Comparison of ENCODE assay signal across 10 cellular contexts in the genomic region with DNA sequence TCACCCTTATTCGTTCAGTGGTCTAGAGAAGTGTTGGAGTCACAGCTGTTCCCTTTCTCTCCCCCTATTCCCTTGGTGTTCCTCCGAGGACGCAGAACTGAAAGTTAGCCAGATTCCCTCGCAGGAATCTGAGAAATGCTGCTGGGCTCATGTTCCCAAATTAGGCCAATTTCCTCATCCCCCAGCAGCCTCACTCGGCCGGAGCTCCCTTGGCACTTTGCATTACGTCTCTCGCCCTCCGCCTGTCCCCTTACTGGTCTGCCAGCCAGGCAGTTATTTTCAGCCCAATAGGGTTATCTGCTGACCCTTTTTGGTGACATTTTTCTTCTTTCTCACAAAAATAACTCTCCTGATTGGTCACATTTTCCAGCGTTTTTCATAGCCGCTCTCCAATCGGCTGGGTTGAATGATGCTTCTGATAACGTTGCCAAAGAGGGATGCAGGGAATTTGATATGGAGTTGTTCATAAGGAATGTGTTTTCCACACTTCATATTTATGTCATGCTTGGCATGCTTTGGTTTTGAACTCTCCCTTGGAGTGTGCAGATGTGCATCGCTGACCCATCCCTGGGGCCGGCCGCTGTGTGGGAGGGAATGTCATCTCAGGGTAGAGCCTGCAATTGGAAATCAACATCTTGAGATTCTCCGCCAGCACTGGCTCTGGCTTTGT. TPM values are rescaled to one million over a fixed set of nuclear protein-coding genes. Genes with fewer than 3 reads are reported as not detected.
DNase-seq lines count a peak whose midpoint lies in the region; ATAC-seq, FAIRE-seq and TF ChIP-seq lines count a peak whose summit lies in the region.
"Had no signal": no experiment of that assay in that cellular context is flagged by ENCODE, and none has a peak within 500 bp of the region (broad histone marks: within the 10 kb centered on the region; RNA-seq: fewer than 3 reads in every experiment).

No MANE protein-coding gene starts in this region.

- no peak for FAIRE-seq in GM19239 (lab: Jason Lieb, UNC)

- no peaks in the 10 kb centered on the region for H3K27me3 Mint-ChIP-seq in endodermal cell (ENCODE audit: insufficient read depth)

- no peak overlapping the region for H3K4me3 Mint-ChIP-seq in endodermal cell
- H3K4me3 Mint-ChIP-seq: activated T-helper 1 cell treated with anti-CD3 and anti-CD28 coated beads, Interleukin-12 subunit alpha, Interleukin-12 subunit beta, Interleukin-2, Interleukin-4 antibody, amounts not matched to agents 30 ng/mL and 10 ng/mL and 1 ng/mL, durations not matched to agents 14 hours and 24 hours and 36 hours had no signal

- peaks cover 15% of the 10 kb centered on the region for H3K4me1 Mint-ChIP-seq in endodermal cell

- H3K36me3 ChIP-seq in endodermal cell (ENCODE audit: control insufficient read depth, insufficient read depth, low read length) (peaks cover 48% of the 10 kb centered on the region), left lung (peaks cover 0 to 34% of the 10 kb centered on the region in 2 donors)

- peak; percentile 59 for ATAC-seq in left lung

- H3K27ac ChIP-seq in endodermal cell (ENCODE audit: low read depth, low read length) (no peak overlapping the region), left lung (peak overlapping the region; percentile 18 to 21)

- DNase-seq in AG09319 (ENCODE audit: extremely low read depth, low read depth) (peak; percentile 62), endodermal cell (peak; percentile 33), left lung (peak in 1 of 2 donors; percentile 47), skeletal muscle cell (ENCODE audit: low read depth) (peak; percentile 49), amniotic stem cell (lab: John Stamatoyannopoulos, UW) (no peak), GM19239 (ENCODE audit: insufficient read length, low spot score) (no peak), DMS53 (lab: John Stamatoyannopoulos, UW) (no peak), LoVo (ENCODE audit: low spot score) (no peak)
- DNase-seq: NCI-H187 had no signal

- H3K27me3 ChIP-seq in endodermal cell (ENCODE audit: control insufficient read depth, insufficient read depth, low read length, poor library complexity, severe bottlenecking) (no peaks in the 10 kb centered on the region), left lung (no peaks in the 10 kb centered on the region)

- no peak overlapping the region for H3K4me3 ChIP-seq in endodermal cell (ENCODE audit: low read length)
- H3K4me3 ChIP-seq in left lung: no peak overlapping the region
- no peak overlapping the region for H3K4me3 ChIP-seq in skeletal muscle cell (ENCODE audit: low read depth, low read length)

- peaks cover 14% of the 10 kb centered on the region for H3K4me1 ChIP-seq in endodermal cell (ENCODE audit: control insufficient read depth, insufficient read depth, low read length)
- H3K4me1 ChIP-seq in left lung: no peaks in the 10 kb centered on the region

- H3K9me3 ChIP-seq in endodermal cell (ENCODE audit: control insufficient read depth, low read length): no peaks in the 10 kb centered on the region
- no peaks in the 10 kb centered on the region for H3K9me3 ChIP-seq in left lung

- no peak overlapping the region for H3K9ac ChIP-seq in endodermal cell (ENCODE audit: extremely low read depth, low read length, poor library complexity, severe bottlenecking)

- H3K36me3 Mint-ChIP-seq in endodermal cell (ENCODE audit: low read depth): peaks cover 57% of the 10 kb centered on the region

- H3K9me3 Mint-ChIP-seq in endodermal cell: no peaks in the 10 kb centered on the region
- H3K9me3 Mint-ChIP-seq: activated T-helper 1 cell treated with anti-CD3 and anti-CD28 coated beads, Interleukin-12 subunit alpha, Interleukin-12 subunit beta, Interleukin-2, Interleukin-4 antibody, amounts not matched to agents 30 ng/mL and 10 ng/mL and 1 ng/mL, durations not matched to agents 14 hours and 24 hours and 36 hours had no signal

- WGBS in endodermal cell (ENCODE audit: insufficient coverage in 1 of 2, insufficient read length in 1 of 2), 2 experiments: 94% methylated on average over 13 to 17 of the region's 17 CpGs

- TF ChIP-seq CTCF in AG09319 (IDR thresholded peaks at IDR 0.05; ENCODE audit: low read depth, low read length) (no peak), endodermal cell (conservative IDR thresholded peaks at IDR 0.05) (no peak), left lung (IDR thresholded peaks at IDR 0.05) (no peak)

- intact Hi-C loops in left lung (cut with DNase I): no loop called here

- H3K27ac Mint-ChIP-seq in endodermal cell: no peak overlapping the region
- H3K27ac Mint-ChIP-seq: activated T-helper 1 cell treated with anti-CD3 and anti-CD28 coated beads, Interleukin-12 subunit alpha, Interleukin-12 subunit beta, Interleukin-2, Interleukin-4 antibody, amounts not matched to agents 30 ng/mL and 10 ng/mL and 1 ng/mL, durations not matched to agents 14 hours and 24 hours and 36 hours had no signal

RNA-seq across cellular contexts. Expression of gene IFT43, which starts 9.9 kb away (rescaled TPM):
- 10 to 100 TPM; 46.3 to 49.6 TPM for total RNA-seq in endodermal cell
- polyA plus RNA-seq in endodermal cell (2013, experiment 1 of 2): 44.4 TPM
- polyA plus RNA-seq in endodermal cell (2013, experiment 2 of 2): 41.4 TPM
- 10 to 100 TPM; 23.1 to 26.5 TPM for total RNA-seq in left lung

RNA-seq across cellular contexts. Expression of gene TGFB3, which starts 13.7 kb away (rescaled TPM):
- total RNA-seq in endodermal cell (1 to 10 TPM; 6.1 to 6.8 TPM), left lung (10 to 100 TPM; 34.5 to 83.1 TPM)
- 2.5 TPM for polyA plus RNA-seq in endodermal cell (2013, experiment 1 of 2)
- 3.6 TPM for polyA plus RNA-seq in endodermal cell (2013, experiment 2 of 2)

Comparison
In these comparisons a context has a peak if more than half of its experiments do, and no peak if none do; other contexts are left out.
1. DNase-seq: peak in AG09319 (single experiment), endodermal cell (single experiment) and skeletal muscle cell (single experiment); none in amniotic stem cell (single experiment), GM19239 (single experiment), DMS53 (single experiment) and LoVo (single experiment).
2. RNA of gene TGFB3, which starts 13.7 kb away (total RNA-seq): 34.5 to 83.1 TPM in left lung; 6.1 to 6.8 TPM in endodermal cell; every median in the first group is over 4 times any median in the second.